In the genomic region with DNA sequence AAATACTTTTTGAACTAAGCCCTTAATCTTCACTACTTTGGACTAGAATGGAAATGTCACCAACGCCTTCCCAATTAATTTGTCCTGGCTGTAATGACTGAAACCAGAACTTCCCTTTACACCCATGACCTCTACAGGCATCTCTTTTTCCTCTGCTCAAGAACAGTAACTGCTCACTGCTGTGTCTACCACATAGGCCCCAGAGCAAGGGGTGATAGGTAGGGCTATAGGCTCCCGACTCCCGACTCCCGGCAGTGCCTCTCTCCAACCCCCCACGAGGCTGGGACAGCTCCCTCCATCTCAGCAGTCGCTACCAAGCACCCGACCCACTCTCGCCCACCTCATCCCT, we compare ENCODE assay signal across 8 cellular contexts.
DNase-seq lines count a peak whose midpoint lies in the region; ATAC-seq and TF ChIP-seq lines count a peak whose summit lies in the region.

No MANE protein-coding gene starts in this region.

- no peak for TF ChIP-seq EP300 in Ishikawa (IDR thresholded peaks at IDR 0.05; ENCODE audit: borderline replicate concordance)

- H3K36me3 ChIP-seq in mucosa of rectum (ENCODE audit: control insufficient read depth in 2 of 2, insufficient read depth in 2 of 2, low read length in 2 of 2), result no peaks in the 10 kb centered on the region

- H3K9ac ChIP-seq in mucosa of rectum (ENCODE audit: low read depth in 1 of 2, low read length in 2 of 2), result peak overlapping the region; percentile 93 to 98

- peak overlapping the region; percentile 67 to 69 for H3K4me3 ChIP-seq in cardiac fibroblast (replicated peaks in 1 of 2; ENCODE audit: low read depth in 2 of 2, low read length in 2 of 2)
- H3K4me3 ChIP-seq in mucosa of rectum (ENCODE audit: low read length in 2 of 2), result peak overlapping the region; percentile 93 to 94

- TF ChIP-seq RAD21 in Ishikawa (IDR thresholded peaks at IDR 0.05; ENCODE audit: low read depth), result no peak

- H3K27me3 ChIP-seq in mucosa of rectum (ENCODE audit: control insufficient read depth in 2 of 2, insufficient read depth in 2 of 2, low read length in 2 of 2), result no peaks in the 10 kb centered on the region

- H3K27ac ChIP-seq in mucosa of rectum (ENCODE audit: low read depth in 2 of 2, low read length in 2 of 2), result peak overlapping the region; percentile 97 to 99

- peaks cover 14 to 15% of the 10 kb centered on the region in 2 donors for H3K4me1 ChIP-seq in mucosa of rectum (ENCODE audit: control insufficient read depth in 2 of 2, insufficient read depth in 2 of 2, low read length in 2 of 2)

- DNase-seq in GM10248 (ENCODE audit: extremely low spot score), result peak; percentile 19
- no peak for DNase-seq in cardiac fibroblast (ENCODE audit: low read depth in 2 of 2)
- no peak for DNase-seq in DMS 273 (lab: John Stamatoyannopoulos, UW; ENCODE audit: unreplicated experiment)
- DNase-seq in hepatic stellate cell (ENCODE audit: low spot score), result no peak
- DNase-seq in stimulated activated naive CD4-positive, alpha-beta T cell treated with Interleukin-2 at 50 U/mL for 16 hours (lab: John Stamatoyannopoulos, UW), result no peak

- CTCF ChIA-PET in GM10248 (lab: Yijun Ruan, JAX), result interaction anchor here (1.0 kb wide), 1 partner anchor 16 kb away, joined by 3 read pairs; no protein-coding TSS in a partner anchor

- no peaks in the 10 kb centered on the region for H3K9me3 ChIP-seq in mucosa of rectum (ENCODE audit: control insufficient read depth in 2 of 2, low read length in 2 of 2)

- no peak for TF ChIP-seq CTCF in GM10248 (IDR thresholded peaks at IDR 0.05; ENCODE audit: control extremely low read depth, extremely low read depth, low read depth, missing control alignments)
- no peak for TF ChIP-seq CTCF in cardiac fibroblast (IDR thresholded peaks at IDR 0.05; ENCODE audit: low read depth, low read length)

- peak; percentile 66 for ATAC-seq in GM21528 (IDR thresholded peaks at IDR 0.05; ENCODE audit: low FRiP score, unreplicated experiment)

- POLR2A ChIA-PET in GM10248 (lab: Yijun Ruan, JAX), result no interaction called here

TF ChIP-seq in Ishikawa, 13 proteins besides CTCF, POLR2A, EP300 and RAD21:
- TF ChIP-seq, protein P1, sequence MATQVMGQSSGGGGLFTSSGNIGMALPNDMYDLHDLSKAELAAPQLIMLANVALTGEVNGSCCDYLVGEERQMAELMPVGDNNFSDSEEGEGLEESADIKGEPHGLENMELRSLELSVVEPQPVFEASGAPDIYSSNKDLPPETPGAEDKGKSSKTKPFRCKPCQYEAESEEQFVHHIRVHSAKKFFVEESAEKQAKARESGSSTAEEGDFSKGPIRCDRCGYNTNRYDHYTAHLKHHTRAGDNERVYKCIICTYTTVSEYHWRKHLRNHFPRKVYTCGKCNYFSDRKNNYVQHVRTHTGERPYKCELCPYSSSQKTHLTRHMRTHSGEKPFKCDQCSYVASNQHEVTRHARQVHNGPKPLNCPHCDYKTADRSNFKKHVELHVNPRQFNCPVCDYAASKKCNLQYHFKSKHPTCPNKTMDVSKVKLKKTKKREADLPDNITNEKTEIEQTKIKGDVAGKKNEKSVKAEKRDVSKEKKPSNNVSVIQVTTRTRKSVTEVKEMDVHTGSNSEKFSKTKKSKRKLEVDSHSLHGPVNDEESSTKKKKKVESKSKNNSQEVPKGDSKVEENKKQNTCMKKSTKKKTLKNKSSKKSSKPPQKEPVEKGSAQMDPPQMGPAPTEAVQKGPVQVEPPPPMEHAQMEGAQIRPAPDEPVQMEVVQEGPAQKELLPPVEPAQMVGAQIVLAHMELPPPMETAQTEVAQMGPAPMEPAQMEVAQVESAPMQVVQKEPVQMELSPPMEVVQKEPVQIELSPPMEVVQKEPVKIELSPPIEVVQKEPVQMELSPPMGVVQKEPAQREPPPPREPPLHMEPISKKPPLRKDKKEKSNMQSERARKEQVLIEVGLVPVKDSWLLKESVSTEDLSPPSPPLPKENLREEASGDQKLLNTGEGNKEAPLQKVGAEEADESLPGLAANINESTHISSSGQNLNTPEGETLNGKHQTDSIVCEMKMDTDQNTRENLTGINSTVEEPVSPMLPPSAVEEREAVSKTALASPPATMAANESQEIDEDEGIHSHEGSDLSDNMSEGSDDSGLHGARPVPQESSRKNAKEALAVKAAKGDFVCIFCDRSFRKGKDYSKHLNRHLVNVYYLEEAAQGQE (IDR thresholded peaks at IDR 0.05; ENCODE audit: low read depth), result peak; percentile 13; the same call in 1 of the 2 replicates
- TF ChIP-seq YY1 (IDR thresholded peaks at IDR 0.05; ENCODE audit: low read depth), result no peak
TF ChIP-seq in Ishikawa: peak in this region for 1.
